17 cellular contexts compared by ENCODE assay signal in genomic region chr4:171857302-171858005, GRCh38.
A peak's percentile ranks its signal among the peaks of the same experiment; 100 is the strongest.
DNase-seq lines count a peak whose midpoint lies in the region; ATAC-seq and TF ChIP-seq lines count a peak whose summit lies in the region.
"Had no signal": no experiment of that assay in that cellular context is flagged by ENCODE, and none has a peak within 500 bp of the region (broad histone marks: within the 10 kb centered on the region; RNA-seq: fewer than 3 reads in every experiment).

No MANE protein-coding gene starts in this region.

- H3K4me3 Mint-ChIP-seq in activated naive CD8-positive, alpha-beta T cell treated with anti-CD3 and anti-CD28 coated beads, Interleukin-2, amount 50 U/mL, for 24 hours = no peak overlapping the region
- H3K4me3 Mint-ChIP-seq: CD14-positive monocyte had no signal

- peaks cover 2% of the 10 kb centered on the region for H3K27me3 Mint-ChIP-seq in activated naive CD8-positive, alpha-beta T cell treated with anti-CD3 and anti-CD28 coated beads, Interleukin-2, amount 50 U/mL, for 24 hours

- H3K36me3 Mint-ChIP-seq in activated naive CD8-positive, alpha-beta T cell treated with anti-CD3 and anti-CD28 coated beads, Interleukin-2, amount 50 U/mL, for 24 hours (ENCODE audit: low read depth) = no peaks in the 10 kb centered on the region
- H3K36me3 Mint-ChIP-seq: CD14-positive monocyte had no signal

- no peak for TF ChIP-seq CTCF in astrocyte of the spinal cord (IDR thresholded peaks at IDR 0.05; ENCODE audit: low read depth, low read length)

- in situ Hi-C loops in ACHN (cut with HindIII; ENCODE audit: low pct_ligation_motif_present, low pct_unique_long_range_greater_than_20kb, low sequenced_read_pairs) = no loop called here
- in situ Hi-C loops in astrocyte of the spinal cord (cut with HindIII; ENCODE audit: low sequenced_read_pairs) = no loop called here

- peak; percentile 43 for DNase-seq in ACHN
- DNase-seq in NCI-H226 = peak; percentile 64
- peak; percentile 25 for DNase-seq in astrocyte of the spinal cord (ENCODE audit: low read depth, low spot score)
- DNase-seq in fibroblast of peridontal ligament (ENCODE audit: extremely low read depth) = peak; percentile 79
- no peak for DNase-seq in activated naive CD8-positive, alpha-beta T cell treated with anti-CD3 and anti-CD28 coated beads, Interleukin-2, amount 50 U/mL, for 24 hours
- no peak for DNase-seq in NCI-H526 (lab: John Stamatoyannopoulos, UW)
- DNase-seq in NCI-H1930 (lab: John Stamatoyannopoulos, UW) = no peak
- no peak for DNase-seq in activated CD4-positive, alpha-beta T cell treated with anti-CD3 and anti-CD28 coated beads for 4 hours
- DNase-seq: Caco-2, MV-4-11, NCI-H146, NCI-H446 treated with DMSO at 0.1 percent for 48 hours, NCI-H774, SHP77 had no signal

- H3K4me3 ChIP-seq in astrocyte of the spinal cord (ENCODE audit: low read depth, low read length) = no peak overlapping the region

- no peak for ATAC-seq in activated naive CD8-positive, alpha-beta T cell treated with anti-CD3 and anti-CD28 coated beads, Interleukin-2, amount 50 U/mL, for 24 hours
- ATAC-seq: HCT116, Panc1 had no signal

- no peaks in the 10 kb centered on the region for H3K4me1 Mint-ChIP-seq in activated naive CD8-positive, alpha-beta T cell treated with anti-CD3 and anti-CD28 coated beads, Interleukin-2, amount 50 U/mL, for 24 hours
- H3K4me1 Mint-ChIP-seq: CD14-positive monocyte had no signal

- peaks cover 4% of the 10 kb centered on the region for H3K9me3 Mint-ChIP-seq in activated naive CD8-positive, alpha-beta T cell treated with anti-CD3 and anti-CD28 coated beads, Interleukin-2, amount 50 U/mL, for 24 hours

- H3K27ac Mint-ChIP-seq in activated naive CD8-positive, alpha-beta T cell treated with anti-CD3 and anti-CD28 coated beads, Interleukin-2, amount 50 U/mL, for 24 hours = no peak overlapping the region
- H3K27ac Mint-ChIP-seq: CD14-positive monocyte had no signal

Comparison
In these comparisons a context has a peak if more than half of its experiments do, and no peak if none do; other contexts are left out.
1. DNase-seq: peak in ACHN (single experiment), NCI-H226 (single experiment), astrocyte of the spinal cord (single experiment) and fibroblast of peridontal ligament (single experiment); none in activated naive CD8-positive, alpha-beta T cell treated with anti-CD3 and anti-CD28 coated beads, Interleukin-2, amount 50 U/mL, for 24 hours (single experiment), NCI-H526 (0 of 2), NCI-H1930 (0 of 2) and activated CD4-positive, alpha-beta T cell treated with anti-CD3 and anti-CD28 coated beads for 4 hours (0 of 2).